8 cellular contexts compared by ENCODE assay signal in genomic region chr17:7438050-7438614, GRCh38. TPM values are rescaled to one million over a fixed set of nuclear protein-coding genes. Genes with fewer than 3 reads are reported as not detected.
DNase-seq lines count a peak whose midpoint lies in the region; ATAC-seq and TF ChIP-seq lines count a peak whose summit lies in the region.

No MANE protein-coding gene starts in this region.

- CTCF ChIA-PET in A673 (lab: Charles Lee) = no interaction called here

- POLR2A ChIA-PET in A673 (lab: Charles Lee; ENCODE audit: low non-redundant PET) = interaction anchor here (0.7 kb wide), 1 partner anchor 26 kb away, joined by 5 read pairs; no protein-coding TSS in a partner anchor

- H3K9me3 ChIP-seq in A673 (ENCODE audit: low read depth, low read length, poor library complexity, severe bottlenecking) = no peaks in the 10 kb centered on the region
- H3K9me3 ChIP-seq in osteoblast (ENCODE audit: low read depth, low read length) = no peaks in the 10 kb centered on the region
- no peaks in the 10 kb centered on the region for H3K9me3 ChIP-seq in vagina

- H3K4me1 ChIP-seq in A673 (ENCODE audit: insufficient read depth, low read length, poor library complexity, severe bottlenecking) = peaks cover 42% of the 10 kb centered on the region
- peaks cover 26% of the 10 kb centered on the region for H3K4me1 ChIP-seq in osteoblast (ENCODE audit: insufficient read depth, low read length)
- peaks cover 56% of the 10 kb centered on the region for H3K4me1 ChIP-seq in vagina

- no TSS peak for BruUV-seq in A673 (replicated peaks; lab: Mats Ljungman, UMichigan)

- ATAC-seq in GM18868 (IDR thresholded peaks at IDR 0.05; ENCODE audit: unreplicated experiment) = no peak

- TF ChIP-seq POLR2A in vagina (IDR thresholded peaks at IDR 0.05) = no peak

- TF ChIP-seq CTCF in A673 (conservative IDR thresholded peaks at IDR 0.05; ENCODE audit: low read depth, low read length) (no peak), osteoblast (IDR thresholded peaks at IDR 0.05; ENCODE audit: extremely low read depth, low read depth, low read length) (no peak), vagina (IDR thresholded peaks at IDR 0.05) (no peak)

- H3K27me3 ChIP-seq in A673 (replicated peaks; ENCODE audit: insufficient read depth, low read depth, low read length, poor library complexity) (no peaks in the 10 kb centered on the region), osteoblast (ENCODE audit: insufficient read depth, low read length) (peaks cover 40% of the 10 kb centered on the region), vagina (no peaks in the 10 kb centered on the region)

- H3K4me2 ChIP-seq in osteoblast (ENCODE audit: insufficient read depth, low read length) = peak overlapping the region; percentile 85

- peak overlapping the region; percentile 90 for H3K4me3 ChIP-seq in A673 (ENCODE audit: low read depth, low read length, poor library complexity, severe bottlenecking)
- peak overlapping the region; percentile 37 for H3K4me3 ChIP-seq in osteoblast (ENCODE audit: insufficient read depth, low read length)
- peak overlapping the region; percentile 34 to 49 for H3K4me3 ChIP-seq in vagina

- no peaks in the 10 kb centered on the region for H4K20me1 ChIP-seq in osteoblast (ENCODE audit: insufficient read depth, low read length)

- H3K36me3 ChIP-seq in A673 (ENCODE audit: insufficient read depth, low read length, poor library complexity, severe bottlenecking) (no peaks in the 10 kb centered on the region), osteoblast (ENCODE audit: insufficient read depth, low read length) (no peaks in the 10 kb centered on the region), vagina (no peaks in the 10 kb centered on the region)

- DNase-seq in A673 (ENCODE audit: low spot score) = peak; percentile 90
- peak; percentile 59 for DNase-seq in NCI-H69 (lab: John Stamatoyannopoulos, UW)
- DNase-seq in activated gamma-delta T cell (lab: John Stamatoyannopoulos, UW) = peak; percentile 25
- peak in 40 of 42 donors; percentile 42 to 84 (median 68) for DNase-seq in head of caudate nucleus
- peak; percentile 86 for DNase-seq in osteoblast (ENCODE audit: insufficient read length, low spot score, missing footprints)
- no peak for DNase-seq in vagina (ENCODE audit: extremely low spot score in 2 of 2)
- DNase-seq in NCI-H128 (lab: John Stamatoyannopoulos, UW; ENCODE audit: unreplicated experiment) = no peak

- intact Hi-C loops in A673 (cut with micrococcal nuclease; ENCODE audit: unreplicated experiment) = loop anchor here (5.0 kb wide), 2 partner anchors 81 to 249 kb away; partner anchors contain the start of genes TMEM95, TP53 and WRAP53
- intact Hi-C loops in head of caudate nucleus (cut with DNase I) = loop anchor here (5.0 to 10.0 kb wide), 2 partner anchors 39 to 83 kb away; partner anchors contain the start of genes KCTD11, TMEM95 and ZBTB4
- intact Hi-C loops in vagina (cut with DNase I) = loop anchor here (2.0 to 5.0 kb wide), 3 partner anchors 47 to 119 kb away; partner anchors contain the start of genes KCTD11, POLR2A and TNFSF13

- H3K79me2 ChIP-seq in osteoblast (ENCODE audit: insufficient read depth, low read length) = no peaks in the 10 kb centered on the region

- H2AFZ ChIP-seq in osteoblast (ENCODE audit: low read length) = no peak overlapping the region

- H3K27ac ChIP-seq in A673 (ENCODE audit: low read depth, low read length, poor library complexity, severe bottlenecking) (peak overlapping the region; percentile 41), osteoblast (ENCODE audit: low read depth, low read length) (no peak overlapping the region), vagina (peak overlapping the region; percentile 81)

RNA-seq across cellular contexts. Expression of gene FGF11, which starts 1.2 kb away (rescaled TPM):
- total RNA-seq in A673 (2021) = 18.2 and 24.6 TPM in 2 replicates
- total RNA-seq in osteoblast = 0.29 and 0.36 TPM in 2 replicates
- total RNA-seq in vagina = 10.8 TPM

RNA-seq across cellular contexts. Expression of gene TMEM102, which starts 2.9 kb away (rescaled TPM):
- total RNA-seq in A673 (2021) (3.2 and 4.7 TPM in 2 replicates), osteoblast (1.2 and 1.8 TPM in 2 replicates), vagina (9.8 TPM)

RNA-seq across cellular contexts. Expression of gene CHRNB1, which starts 6.7 kb away (rescaled TPM):
- 5.2 and 8.6 TPM in 2 replicates for total RNA-seq in A673 (2021)
- total RNA-seq in osteoblast = 5.3 and 5.4 TPM in 2 replicates
- 5.9 TPM for total RNA-seq in vagina

RNA-seq across cellular contexts. Expression of gene SPEM3, which starts 9.5 kb away (rescaled TPM):
- total RNA-seq in A673 (2021) (not detected in 2 replicates), osteoblast (not detected in 2 replicates), vagina (not detected)

RNA-seq across cellular contexts. Expression of gene SPEM2, which starts 12.7 kb away (rescaled TPM):
- total RNA-seq in A673 (2021) = 0.24 TPM in 1 of 2 replicates, not detected in the other
- not detected in 2 replicates for total RNA-seq in osteoblast
- not detected for total RNA-seq in vagina

Comparison
In these comparisons a context has a peak if more than half of its experiments do, and no peak if none do; other contexts are left out.
1. DNase-seq: peak in A673 (single experiment), NCI-H69 (single experiment), activated gamma-delta T cell (single experiment), head of caudate nucleus (40 of 42) and osteoblast (single experiment); none in vagina (0 of 2) and NCI-H128 (single experiment).
2. H3K4me3 ChIP-seq: peak in every context shown above with its lines; median percentile 90 in A673; 42 in vagina; 37 in osteoblast.